18 cellular contexts compared by ENCODE assay signal in genomic region chr1:182380199-182380598, GRCh38. TPM values are rescaled to one million over a fixed set of nuclear protein-coding genes. Genes with fewer than 3 reads are reported as not detected.
DNase-seq lines count a peak whose midpoint lies in the region; ATAC-seq and TF ChIP-seq lines count a peak whose summit lies in the region.
"Had no signal": no experiment of that assay in that cellular context is flagged by ENCODE, and none has a peak within 500 bp of the region (broad histone marks: within the 10 kb centered on the region; RNA-seq: fewer than 3 reads in every experiment).

No MANE protein-coding gene starts in this region.

- peaks cover 8% of the 10 kb centered on the region for H3K79me1 ChIP-seq in mesenchymal stem cell (replicated peaks; ENCODE audit: low read length, poor library complexity, severe bottlenecking)

- H3K4me2 ChIP-seq in PC-9: peak overlapping the region; percentile 32
- H3K4me2 ChIP-seq in mesenchymal stem cell (ENCODE audit: low read length, poor library complexity, severe bottlenecking): no peak overlapping the region
- H3K4me2 ChIP-seq: BLaER1 had no signal

- H3K36me3 ChIP-seq in PC-9 (ENCODE audit: low read depth) (0 out of 2 replicates have a peak, but pooled peaks cover 2% of the 10 kb centered on the region), left lung (peaks cover 0 to 42% of the 10 kb centered on the region in 2 donors), sigmoid colon (peaks cover 14 to 39% (median 21%) of the 10 kb centered on the region in 4 donors), mesenchymal stem cell (ENCODE audit: control insufficient read depth in 1 of 2, insufficient read depth in 2 of 2, low read depth in 1 of 2, low read length in 2 of 2) (peaks cover 12 to 39% of the 10 kb centered on the region in 2 experiments)

- H3K4me3 ChIP-seq in PC-9: no peak overlapping the region
- H3K4me3 ChIP-seq in left lung: no peak overlapping the region
- H3K4me3 ChIP-seq in sigmoid colon: no peak overlapping the region
- no peak overlapping the region for H3K4me3 ChIP-seq in mesenchymal stem cell (ENCODE audit: insufficient read depth in 1 of 2, low read depth in 1 of 2, low read length in 2 of 2)
- H3K4me3 ChIP-seq: BLaER1, SJCRH30 had no signal

- no peak overlapping the region for H2BK15ac ChIP-seq in mesenchymal stem cell (ENCODE audit: low read depth, poor library complexity, severe bottlenecking)

- H4K91ac ChIP-seq in mesenchymal stem cell (ENCODE audit: low read length): no peak overlapping the region

- no peak for TF ChIP-seq EP300 in sigmoid colon (IDR thresholded peaks at IDR 0.05)

- TF ChIP-seq POLR2A in sigmoid colon (IDR thresholded peaks at IDR 0.05): no peak

- H3K4me1 ChIP-seq in PC-9 (replicated peaks; ENCODE audit: insufficient read depth) (peaks cover 43% of the 10 kb centered on the region), left lung (no peaks in the 10 kb centered on the region), sigmoid colon (peaks cover 0 to 18% (median 7%) of the 10 kb centered on the region in 4 donors), mesenchymal stem cell (ENCODE audit: control insufficient read depth, insufficient read depth, low read depth, low read length) (no peaks in the 10 kb centered on the region)
- H3K4me1 ChIP-seq: BLaER1, SJCRH30 had no signal

- no peaks in the 10 kb centered on the region for H3K27me3 Mint-ChIP-seq in T-helper 17 cell
- no peaks in the 10 kb centered on the region for H3K27me3 Mint-ChIP-seq in activated CD8-positive, alpha-beta T cell treated with anti-CD3 and anti-CD28 coated beads, Interleukin-2, amount 10 ng/mL, durations not matched to agents 7 days and 5 days (ENCODE audit: low read depth)
- H3K27me3 Mint-ChIP-seq: CD4-positive, alpha-beta memory T cell had no signal

- H3F3A ChIP-seq in PC-9 (ENCODE audit: insufficient read depth, low read depth): peaks cover 28% of the 10 kb centered on the region

- TF ChIP-seq CTCF in PC-9 (conservative IDR thresholded peaks at IDR 0.05): no peak
- no peak for TF ChIP-seq CTCF in left lung (IDR thresholded peaks at IDR 0.05)
- no peak for TF ChIP-seq CTCF in sigmoid colon (IDR thresholded peaks at IDR 0.05)

- BruUV-seq in PC-9 (replicated peaks; lab: Mats Ljungman, UMichigan): no TSS peak

- no peak overlapping the region for H2AFZ ChIP-seq in PC-9
- H2AFZ ChIP-seq in mesenchymal stem cell (ENCODE audit: low read depth, low read length): no peak overlapping the region

- peak in 1 of 2 experiments; percentile 32 for DNase-seq in PC-9
- DNase-seq in T-helper 17 cell: no peak
- no peak for DNase-seq in left lung
- DNase-seq in sigmoid colon: no peak
- DNase-seq in activated CD8-positive, alpha-beta T cell treated with anti-CD3 and anti-CD28 coated beads, Interleukin-2, amount 10 ng/mL, durations not matched to agents 7 days and 5 days: no peak
- DNase-seq in activated CD4-positive, alpha-beta T cell treated with anti-CD3 and anti-CD28 coated beads for 48 hours: no peak
- DNase-seq in mesenchymal stem cell: no peak
- DNase-seq: CD4-positive, alpha-beta memory T cell; GOT3; KG1; NCI-H1694 treated with DMSO at 0.1 percent for 48 hours; NCI-H748 treated with DMSO at 0.1 percent for 48 hours; NK-92 treated with Interleukin-12 subunit alpha and Interleukin-12 subunit beta, amount 100 ng/mL, for 24 hours; SJCRH30 had no signal

- POLR2A ChIA-PET in PC-9 (lab: Charles Lee; ENCODE audit: unreplicated experiment): interaction anchor here (0.7 kb wide), 1 partner anchor 421 kb away, joined by 12 read pairs; no protein-coding TSS in a partner anchor
- POLR2A ChIA-PET in activated CD8-positive, alpha-beta T cell treated with anti-CD3 and anti-CD28 coated beads, Interleukin-2, amount 10 ng/mL, durations not matched to agents 7 days and 5 days (lab: Charles Lee): no interaction called here

- H3K27ac ChIP-seq in PC-9: peak overlapping the region; percentile 59
- peak overlapping the region in 1 of 2 donors; percentile 55 for H3K27ac ChIP-seq in left lung
- H3K27ac ChIP-seq in sigmoid colon: peak overlapping the region in 3 of 4 donors; percentile 26 to 55 (median 43)
- H3K27ac ChIP-seq in mesenchymal stem cell (ENCODE audit: low read length, poor library complexity, severe bottlenecking): no peak overlapping the region
- H3K27ac ChIP-seq: BLaER1, SJCRH30 had no signal

- H3K14ac ChIP-seq in mesenchymal stem cell (ENCODE audit: low read length in 2 of 2): no peak overlapping the region

- no peak overlapping the region for H2BK12ac ChIP-seq in mesenchymal stem cell (ENCODE audit: low read length in 2 of 2)

- no peak overlapping the region for H2BK120ac ChIP-seq in mesenchymal stem cell (ENCODE audit: low read depth, low read length)

- H3K23ac ChIP-seq in mesenchymal stem cell (ENCODE audit: low read length in 2 of 2): no peak overlapping the region

- H3K27me3 ChIP-seq in PC-9 (ENCODE audit: insufficient read depth, low read depth) (no peaks in the 10 kb centered on the region), left lung (no peaks in the 10 kb centered on the region), sigmoid colon (no peaks in the 10 kb centered on the region), mesenchymal stem cell (ENCODE audit: control insufficient read depth in 1 of 2, insufficient read depth in 1 of 2, low read length in 2 of 2) (no peaks in the 10 kb centered on the region)
- H3K27me3 ChIP-seq: BLaER1, SJCRH30 had no signal

- CTCF ChIA-PET in PC-9 (lab: Charles Lee): no interaction called here
- CTCF ChIA-PET in activated CD8-positive, alpha-beta T cell treated with anti-CD3 and anti-CD28 coated beads, Interleukin-2, amount 10 ng/mL, durations not matched to agents 7 days and 5 days (lab: Charles Lee): interaction anchor here (0.7 to 2.1 kb wide), 3 partner anchors 16 to 267 kb away, joined by 3 to 7 read pairs (median 4); no protein-coding TSS in a partner anchor

- H3K4me3 Mint-ChIP-seq in T-helper 17 cell: no peak overlapping the region
- H3K4me3 Mint-ChIP-seq in activated CD8-positive, alpha-beta T cell treated with anti-CD3 and anti-CD28 coated beads, Interleukin-2, amount 10 ng/mL, durations not matched to agents 7 days and 5 days: no peak overlapping the region
- H3K4me3 Mint-ChIP-seq: CD4-positive, alpha-beta memory T cell had no signal

- no peak overlapping the region for H3K9ac ChIP-seq in mesenchymal stem cell (ENCODE audit: low read length)
- H3K9ac ChIP-seq: BLaER1 had no signal

- H3K9me3 ChIP-seq in PC-9 (ENCODE audit: insufficient read depth, low read depth): no peaks in the 10 kb centered on the region
- no peaks in the 10 kb centered on the region for H3K9me3 ChIP-seq in T-helper 17 cell (ENCODE audit: control insufficient read depth, low read length, poor library complexity, severe bottlenecking)
- H3K9me3 ChIP-seq in left lung: no peaks in the 10 kb centered on the region
- no peaks in the 10 kb centered on the region for H3K9me3 ChIP-seq in sigmoid colon
- H3K9me3 ChIP-seq in mesenchymal stem cell (ENCODE audit: control insufficient read depth, low read length): no peaks in the 10 kb centered on the region
- H3K9me3 ChIP-seq: BLaER1, SJCRH30 had no signal

- H2AK5ac ChIP-seq in mesenchymal stem cell (ENCODE audit: low read length, severe bottlenecking): no peak overlapping the region

- peak overlapping the region; percentile 41 for H3K27ac Mint-ChIP-seq in T-helper 17 cell
- H3K27ac Mint-ChIP-seq in activated CD8-positive, alpha-beta T cell treated with anti-CD3 and anti-CD28 coated beads, Interleukin-2, amount 10 ng/mL, durations not matched to agents 7 days and 5 days: no peak overlapping the region

- no peak overlapping the region for H4K8ac ChIP-seq in mesenchymal stem cell (ENCODE audit: low read length)

- H3K79me2 ChIP-seq in PC-9 (ENCODE audit: low read depth): no peaks in the 10 kb centered on the region

- H3K4ac ChIP-seq in mesenchymal stem cell (ENCODE audit: low read depth in 1 of 2, low read length in 2 of 2): no peak overlapping the region

- intact Hi-C loops in PC-9 (cut with micrococcal nuclease; ENCODE audit: unreplicated experiment): loop anchor here (5.0 kb wide), 1 partner anchor 38 kb away; no protein-coding TSS in a partner anchor
- intact Hi-C loops in left lung (cut with DNase I): no loop called here
- intact Hi-C loops in sigmoid colon (cut with DNase I): no loop called here

- no peaks in the 10 kb centered on the region for H3K9me3 Mint-ChIP-seq in activated CD8-positive, alpha-beta T cell treated with anti-CD3 and anti-CD28 coated beads, Interleukin-2, amount 10 ng/mL, durations not matched to agents 7 days and 5 days (ENCODE audit: insufficient read depth)
- H3K9me3 Mint-ChIP-seq: CD4-positive, alpha-beta memory T cell had no signal

- H2BK5ac ChIP-seq in mesenchymal stem cell (ENCODE audit: low read depth, low read length, poor library complexity, severe bottlenecking): no peak overlapping the region

- no peaks in the 10 kb centered on the region for H4K20me1 ChIP-seq in PC-9 (ENCODE audit: insufficient read depth)

- no peaks in the 10 kb centered on the region for H3K36me3 Mint-ChIP-seq in T-helper 17 cell (ENCODE audit: low read depth)
- H3K36me3 Mint-ChIP-seq in activated CD8-positive, alpha-beta T cell treated with anti-CD3 and anti-CD28 coated beads, Interleukin-2, amount 10 ng/mL, durations not matched to agents 7 days and 5 days (ENCODE audit: low read depth): peaks cover 26% of the 10 kb centered on the region

- 69 to 82% methylated on average over 4 of the region's 4 CpGs for WGBS in sigmoid colon, 2 donors
- 79% methylated on average over 4 of the region's 4 CpGs for WGBS in mesenchymal stem cell

- no peak overlapping the region for H3K18ac ChIP-seq in mesenchymal stem cell (ENCODE audit: low read depth in 1 of 2, low read length in 2 of 2)

- H3K9me2 ChIP-seq in PC-9 (ENCODE audit: insufficient read depth): no peaks in the 10 kb centered on the region

- ATAC-seq in T-helper 17 cell: no peak
- ATAC-seq in left lung: peak; percentile 6
- no peak for ATAC-seq in activated CD8-positive, alpha-beta T cell treated with anti-CD3 and anti-CD28 coated beads, Interleukin-2, amount 10 ng/mL, durations not matched to agents 7 days and 5 days
- no peak for ATAC-seq in HG02571 (IDR thresholded peaks at IDR 0.05; ENCODE audit: unreplicated experiment)

- H3K4me1 Mint-ChIP-seq in T-helper 17 cell: peaks cover 4% of the 10 kb centered on the region
- H3K4me1 Mint-ChIP-seq in activated CD8-positive, alpha-beta T cell treated with anti-CD3 and anti-CD28 coated beads, Interleukin-2, amount 10 ng/mL, durations not matched to agents 7 days and 5 days (ENCODE audit: low read depth): no peaks in the 10 kb centered on the region
- H3K4me1 Mint-ChIP-seq: CD4-positive, alpha-beta memory T cell had no signal

RNA-seq across cellular contexts. Expression of gene GLUL, which starts 11.4 kb away (rescaled TPM):
- total RNA-seq in PC-9 (2021) (335 and 348 TPM in 2 replicates), T-helper 17 cell (100 to 1,000 TPM; 106 to 127 TPM), left lung (1,000 to 10,000 TPM in 1 of 2 donors, 100 to 1,000 TPM in 1; 672 to 1,187 TPM), sigmoid colon (1,000 to 10,000 TPM in 3 of 4 donors, 100 to 1,000 TPM in 1; 757 to 1,489 (median 1,456) TPM)
- polyA plus RNA-seq in sigmoid colon: 100 to 1,000 TPM; 414 to 642 (median 638) TPM
- 10 to 100 TPM; 97.5 to 98.0 TPM for total RNA-seq in activated CD8-positive, alpha-beta T cell treated with anti-CD3 and anti-CD28 coated beads, Interleukin-2, amount 10 ng/mL, durations not matched to agents 7 days and 5 days
- 101 TPM for polyA plus RNA-seq in mesenchymal stem cell (2013, experiment 1 of 2)
- 99.8 TPM for polyA plus RNA-seq in mesenchymal stem cell (2013, experiment 2 of 2)

RNA-seq across cellular contexts. Expression of gene TEDDM1, which starts 20.3 kb away (rescaled TPM):
- total RNA-seq in PC-9 (2021) (not detected in 2 replicates), T-helper 17 cell (not detected), left lung (not detected), sigmoid colon (not detected)
- polyA plus RNA-seq in sigmoid colon: not detected
- total RNA-seq in activated CD8-positive, alpha-beta T cell treated with anti-CD3 and anti-CD28 coated beads, Interleukin-2, amount 10 ng/mL, durations not matched to agents 7 days and 5 days: not detected
- not detected for polyA plus RNA-seq in mesenchymal stem cell (2013, experiment 1 of 2)
- not detected for polyA plus RNA-seq in mesenchymal stem cell (2013, experiment 2 of 2)
- total RNA-seq: A673; CD4-positive, alpha-beta memory T cell; NCI-H460; SJCRH30 had no signal
- polyA plus RNA-seq: CD4-positive, alpha-beta memory T cell had no signal
